In the genomic region with DNA sequence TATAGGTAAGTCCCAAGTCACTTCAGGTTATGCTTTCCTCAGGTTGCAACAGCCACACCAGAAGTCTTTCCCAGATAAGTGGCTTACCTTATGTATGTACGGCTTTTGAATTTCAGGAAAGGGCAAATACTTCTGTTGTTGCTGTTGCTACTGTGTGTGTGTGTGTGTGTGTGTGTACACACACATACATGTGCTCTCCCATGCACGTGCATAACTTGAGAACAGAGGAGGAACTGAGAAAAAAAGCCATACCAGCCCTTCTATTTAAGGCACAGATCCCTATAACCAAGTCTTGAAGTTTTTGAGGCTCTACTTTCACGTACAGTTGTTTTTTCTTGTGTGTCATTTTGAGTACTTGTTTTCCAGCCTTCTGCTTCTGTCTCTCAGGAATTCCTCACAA, we compare ENCODE assay signal across 26 cellular contexts.
"Had no signal": no experiment of that assay in that cellular context is flagged by ENCODE, and none has a peak within 500 bp of the region (broad histone marks: within the 10 kb centered on the region; RNA-seq: fewer than 3 reads in every experiment).

No MANE protein-coding gene starts in this region.

- ATAC-seq: activated CD4-positive, alpha-beta T cell treated with anti-CD3 and anti-CD28 coated beads for 36 hours; activated CD4-positive, CD25-positive, alpha-beta regulatory T cell treated with anti-CD3 and anti-CD28 coated beads, Interleukin-2, amount 50 U/mL, for 24 hours; activated CD8-positive, alpha-beta T cell treated with anti-CD3 and anti-CD28 coated beads, Interleukin-2, amount 10 ng/mL, durations not matched to agents 7 days and 5 days; activated naive CD4-positive, alpha-beta T cell treated with anti-CD3 and anti-CD28 coated beads, Interleukin-2, amount 50 U/mL, for 72 hours; body of pancreas; Panc1; WTC11 had no signal

- DNase-seq: activated CD4-positive, alpha-beta T cell treated with anti-CD3 and anti-CD28 coated beads for 36 hours; activated CD4-positive, alpha-beta T cell treated with anti-CD3 and anti-CD28 coated beads, Interleukin-2, amount 10 ng/mL, durations not matched to agents 7 days and 5 days; activated CD4-positive, alpha-beta T cell treated with anti-CD3 and anti-CD28 coated beads, Interleukin-2, amount 50 U/mL, for 48 hours; activated CD8-positive, alpha-beta T cell treated with anti-CD3 and anti-CD28 coated beads, Interleukin-2, amount 10 ng/mL, durations not matched to agents 7 days and 5 days; activated gamma-delta T cell treated with Interleukin-2 at 50 U/mL for 16 hours; activated naive CD4-positive, alpha-beta T cell treated with anti-CD3 and anti-CD28 coated beads for 36 hours; activated T-cell treated with anti-CD3 and anti-CD28 coated beads, Interleukin-2, amount 50 U/mL, for 24 hours; adrenal gland; body of pancreas; Kasumi-1; MG63; NCI-H1092; NCI-H1436 treated with DMSO at 0.1 percent for 48 hours; NCI-H1694 treated with DMSO at 0.1 percent for 48 hours; NCI-H2029; NCI-H510A; NCI-H526; NCI-H748 treated with DMSO at 0.1 percent for 48 hours; NK-92 treated with Interleukin-12 subunit alpha and Interleukin-12 subunit beta, amount 100 ng/mL, for 24 hours; RPMI8226; SHP77 treated with DMSO at 0.1 percent for 48 hours; T1000 had no signal
